In the genomic region with DNA sequence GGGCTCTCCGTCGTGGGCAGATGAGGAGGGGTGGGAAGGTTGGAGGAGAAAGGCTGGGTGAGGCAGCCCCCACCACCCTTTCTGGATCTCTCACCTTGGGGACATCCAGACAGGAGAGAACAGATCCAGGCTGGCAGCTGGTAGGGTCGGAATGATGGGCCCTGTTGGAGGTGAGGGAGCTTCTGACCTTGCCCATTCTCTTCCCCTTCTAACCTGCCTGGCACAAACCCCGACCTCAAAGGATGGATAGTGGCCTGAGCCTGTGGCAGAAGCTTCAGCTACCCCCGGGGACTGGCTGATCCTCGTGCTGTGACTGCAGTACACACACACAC, we compare ENCODE assay signal across 19 cellular contexts. TPM values are rescaled to one million over a fixed set of nuclear protein-coding genes. Genes with fewer than 3 reads are reported as not detected.
DNase-seq lines count a peak whose midpoint lies in the region; ATAC-seq and TF ChIP-seq lines count a peak whose summit lies in the region.
"Had no signal": no experiment of that assay in that cellular context is flagged by ENCODE, and none has a peak within 500 bp of the region (broad histone marks: within the 10 kb centered on the region; RNA-seq: fewer than 3 reads in every experiment).

No MANE protein-coding gene starts in this region.

- no peaks in the 10 kb centered on the region for H3K36me3 Mint-ChIP-seq in activated CD8-positive, alpha-beta memory T cell treated with anti-CD3 and anti-CD28 coated beads, Interleukin-2, amount 10 ng/mL, durations not matched to agents 7 days and 5 days
- no peaks in the 10 kb centered on the region for H3K36me3 Mint-ChIP-seq in glutamatergic neuron (ENCODE audit: unreplicated experiment)

- H3K4me1 ChIP-seq in suprapubic skin = no peaks in the 10 kb centered on the region
- H3K4me1 ChIP-seq: SJSA1 had no signal

- peaks cover 2% of the 10 kb centered on the region for H3K27me3 ChIP-seq in suprapubic skin
- H3K27me3 ChIP-seq: MG63 had no signal

- peak; percentile 32 for DNase-seq in activated CD8-positive, alpha-beta memory T cell treated with anti-CD3 and anti-CD28 coated beads for 24 hours
- no peak for DNase-seq in activated CD8-positive, alpha-beta memory T cell treated with anti-CD3 and anti-CD28 coated beads, Interleukin-2, amount 10 ng/mL, durations not matched to agents 7 days and 5 days
- DNase-seq in HK-2 (ENCODE audit: unreplicated experiment) = peak; percentile 0
- peak; percentile 10 for DNase-seq in glutamatergic neuron
- peak; percentile 45 to 54 for DNase-seq in suprapubic skin (ENCODE audit: low spot score in 2 of 2)
- no peak for DNase-seq in NK-92 treated with Interleukin-12 subunit alpha and Interleukin-12 subunit beta, amount 100 ng/mL, for 24 hours (lab: John Stamatoyannopoulos, UW)
- DNase-seq: 8988T, GOT3, MG63, NCI-H1092, NCI-H2081 treated with DMSO at 0.1 percent for 48 hours, NCI-H510A, NCI-H774, PC-3 had no signal

- no peak for TF ChIP-seq EP300 in suprapubic skin (IDR thresholded peaks at IDR 0.05)

- H3K4me1 Mint-ChIP-seq in activated CD8-positive, alpha-beta memory T cell treated with anti-CD3 and anti-CD28 coated beads, Interleukin-2, amount 10 ng/mL, durations not matched to agents 7 days and 5 days = no peaks in the 10 kb centered on the region
- peaks cover 11% of the 10 kb centered on the region for H3K4me1 Mint-ChIP-seq in glutamatergic neuron (ENCODE audit: low read depth, unreplicated experiment)

- no peaks in the 10 kb centered on the region for H3K9me3 Mint-ChIP-seq in activated CD8-positive, alpha-beta memory T cell treated with anti-CD3 and anti-CD28 coated beads, Interleukin-2, amount 10 ng/mL, durations not matched to agents 7 days and 5 days (ENCODE audit: low read depth)
- H3K9me3 Mint-ChIP-seq in glutamatergic neuron (ENCODE audit: unreplicated experiment) = peaks cover 5% of the 10 kb centered on the region

- CTCF ChIA-PET in activated CD8-positive, alpha-beta memory T cell treated with anti-CD3 and anti-CD28 coated beads, Interleukin-2, amount 10 ng/mL, durations not matched to agents 7 days and 5 days (lab: Charles Lee) = no interaction called here

- TF ChIP-seq CTCF in glutamatergic neuron (IDR thresholded peaks at IDR 0.05; ENCODE audit: partially characterized antibody, unreplicated experiment) (no peak), suprapubic skin (IDR thresholded peaks at IDR 0.05) (no peak)

- no peaks in the 10 kb centered on the region for H3K9me3 ChIP-seq in suprapubic skin
- H3K9me3 ChIP-seq: MG63, SJSA1 had no signal

- H3K36me3 ChIP-seq in suprapubic skin = no peaks in the 10 kb centered on the region
- H3K36me3 ChIP-seq: MG63, SJSA1 had no signal

- 74% methylated on average over 4 of the region's 6 CpGs for WGBS in suprapubic skin

- ATAC-seq in activated CD8-positive, alpha-beta memory T cell treated with anti-CD3 and anti-CD28 coated beads, Interleukin-2, amount 10 ng/mL, durations not matched to agents 7 days and 5 days = no peak
- ATAC-seq in GM19395 (IDR thresholded peaks at IDR 0.05; ENCODE audit: unreplicated experiment) (no peak), HG02588 (IDR thresholded peaks at IDR 0.05; ENCODE audit: unreplicated experiment) (no peak)
- ATAC-seq: PC-3 had no signal

- H3K27ac Mint-ChIP-seq in activated CD8-positive, alpha-beta memory T cell treated with anti-CD3 and anti-CD28 coated beads, Interleukin-2, amount 10 ng/mL, durations not matched to agents 7 days and 5 days = no peak overlapping the region
- no peak overlapping the region for H3K27ac Mint-ChIP-seq in glutamatergic neuron (ENCODE audit: unreplicated experiment)

- no peak for TF ChIP-seq POLR2A in suprapubic skin (IDR thresholded peaks at IDR 0.05)

- no peak overlapping the region for H3K4me3 ChIP-seq in suprapubic skin
- H3K4me3 ChIP-seq: MG63, SJSA1 had no signal

- H3K27ac ChIP-seq in suprapubic skin = no peak overlapping the region
- H3K27ac ChIP-seq: SJSA1 had no signal

- H3K4me3 Mint-ChIP-seq in activated CD8-positive, alpha-beta memory T cell treated with anti-CD3 and anti-CD28 coated beads, Interleukin-2, amount 10 ng/mL, durations not matched to agents 7 days and 5 days = no peak overlapping the region
- H3K4me3 Mint-ChIP-seq in glutamatergic neuron (ENCODE audit: unreplicated experiment) = no peak overlapping the region

- no peaks in the 10 kb centered on the region for H3K27me3 Mint-ChIP-seq in activated CD8-positive, alpha-beta memory T cell treated with anti-CD3 and anti-CD28 coated beads, Interleukin-2, amount 10 ng/mL, durations not matched to agents 7 days and 5 days
- H3K27me3 Mint-ChIP-seq in glutamatergic neuron (ENCODE audit: unreplicated experiment) = peaks cover 2% of the 10 kb centered on the region

RNA-seq across cellular contexts. Expression of a gene that starts 6.0 kb away (rescaled TPM):
- not detected for total RNA-seq in activated CD8-positive, alpha-beta memory T cell treated with anti-CD3 and anti-CD28 coated beads, Interleukin-2, amount 10 ng/mL, durations not matched to agents 7 days and 5 days
- total RNA-seq in glutamatergic neuron (ENCODE audit: unreplicated experiment) = not detected
- not detected for total RNA-seq in suprapubic skin
- total RNA-seq: Daoy, HT-29, PC-3, SJSA1 had no signal

RNA-seq across cellular contexts. Expression of a gene that starts 29.2 kb away (rescaled TPM):
- total RNA-seq in activated CD8-positive, alpha-beta memory T cell treated with anti-CD3 and anti-CD28 coated beads, Interleukin-2, amount 10 ng/mL, durations not matched to agents 7 days and 5 days = not detected
- not detected for total RNA-seq in glutamatergic neuron (ENCODE audit: unreplicated experiment)
- total RNA-seq in suprapubic skin = not detected
- total RNA-seq: Daoy, HT-29 had no signal

RNA-seq across cellular contexts. Expression of a gene that starts 33.5 kb away (rescaled TPM):
- under 1 TPM; 0.75 to 0.99 TPM for total RNA-seq in activated CD8-positive, alpha-beta memory T cell treated with anti-CD3 and anti-CD28 coated beads, Interleukin-2, amount 10 ng/mL, durations not matched to agents 7 days and 5 days
- total RNA-seq in glutamatergic neuron (ENCODE audit: unreplicated experiment) (2.9 TPM), suprapubic skin (under 1 TPM; 0.45 to 0.68 (median 0.52) TPM)

RNA-seq across cellular contexts. Expression of a gene that starts 34.1 kb away (rescaled TPM):
- 100 to 1,000 TPM in 1 of 2 experiments, 10 to 100 TPM in 1; 84.5 to 119 TPM for total RNA-seq in activated CD8-positive, alpha-beta memory T cell treated with anti-CD3 and anti-CD28 coated beads, Interleukin-2, amount 10 ng/mL, durations not matched to agents 7 days and 5 days
- total RNA-seq in glutamatergic neuron (ENCODE audit: unreplicated experiment) (4.4 TPM), suprapubic skin (10 to 100 TPM; 14.8 to 18.4 (median 16.2) TPM)

RNA-seq across cellular contexts. Expression of a gene that starts 50.4 kb away (rescaled TPM):
- total RNA-seq in activated CD8-positive, alpha-beta memory T cell treated with anti-CD3 and anti-CD28 coated beads, Interleukin-2, amount 10 ng/mL, durations not matched to agents 7 days and 5 days = 10 to 100 TPM; 54.3 to 57.4 TPM
- total RNA-seq in glutamatergic neuron (ENCODE audit: unreplicated experiment) (102 TPM), suprapubic skin (10 to 100 TPM in 3 of 4 donors, 1 to 10 TPM in 1; 8.6 to 27.9 (median 13.2) TPM)

Comparison
In these comparisons a context has a peak if more than half of its experiments do, and no peak if none do; other contexts are left out.
1. DNase-seq: peak in activated CD8-positive, alpha-beta memory T cell treated with anti-CD3 and anti-CD28 coated beads for 24 hours (single experiment), HK-2 (single experiment), glutamatergic neuron (single experiment) and suprapubic skin (2 of 2); none in activated CD8-positive, alpha-beta memory T cell treated with anti-CD3 and anti-CD28 coated beads, Interleukin-2, amount 10 ng/mL, durations not matched to agents 7 days and 5 days (single experiment) and NK-92 treated with Interleukin-12 subunit alpha and Interleukin-12 subunit beta, amount 100 ng/mL, for 24 hours (single experiment).